7 cellular contexts compared by ENCODE assay signal in genomic region chr6:45423111-45423900, GRCh38. TPM values are rescaled to one million over a fixed set of nuclear protein-coding genes. Genes with fewer than 3 reads are reported as not detected.
DNase-seq lines count a peak whose midpoint lies in the region; ATAC-seq and TF ChIP-seq lines count a peak whose summit lies in the region.

No MANE protein-coding gene starts in this region.

- peak overlapping the region; percentile 43 for H3K9ac ChIP-seq in HCT116 (ENCODE audit: low read length)

- H4K20me1 ChIP-seq in HCT116 (ENCODE audit: insufficient read depth) = no peaks in the 10 kb centered on the region

- no peak for TF ChIP-seq POLR2A in HCT116 (IDR thresholded peaks at IDR 0.05; ENCODE audit: borderline replicate concordance, extremely low read depth, insufficient read depth, insufficient read length)
- no peak for TF ChIP-seq POLR2A in esophagus muscularis mucosa (IDR thresholded peaks at IDR 0.05; ENCODE audit: low read depth)
- no peak for TF ChIP-seq POLR2A in upper lobe of left lung (IDR thresholded peaks at IDR 0.05)

- POLR2A ChIA-PET in HCT116 (lab: Charles Lee) = no interaction called here
- POLR2A ChIA-PET in activated CD4-positive, alpha-beta memory T cell treated with anti-CD3 and anti-CD28 coated beads, Interleukin-2, amount 10 ng/mL, durations not matched to agents 7 days and 5 days (lab: Charles Lee) = interaction anchor here (0.6 to 3.9 kb wide), 13 partner anchors 8 to 500 kb away, joined by 3 to 91 read pairs (median 4); partner anchors contain the start of gene SUPT3H

- H2AFZ ChIP-seq in HCT116 (ENCODE audit: low read depth, low read length, poor library complexity, severe bottlenecking) = peak overlapping the region; percentile 85

- TF ChIP-seq RAD21 in HCT116 (IDR thresholded peaks at IDR 0.05; ENCODE audit: low read depth) = no peak

- CTCF ChIA-PET in HCT116 (lab: Charles Lee) = interaction anchor here (1.7 to 2.1 kb wide), 2 partner anchors 291 to 768 kb away, joined by 5 to 11 read pairs; no protein-coding TSS in a partner anchor
- CTCF ChIA-PET in activated CD4-positive, alpha-beta memory T cell treated with anti-CD3 and anti-CD28 coated beads, Interleukin-2, amount 10 ng/mL, durations not matched to agents 7 days and 5 days (lab: Charles Lee) = interaction anchor here (0.9 to 1.1 kb wide), 2 partner anchors 72 to 292 kb away, joined by 3 read pairs; no protein-coding TSS in a partner anchor

- DNase-seq in HCT116 (ENCODE audit: low read depth, low spot score) = no peak
- peak; percentile 53 for DNase-seq in activated CD4-positive, alpha-beta memory T cell treated with anti-CD3 and anti-CD28 coated beads, Interleukin-2, amount 10 ng/mL, durations not matched to agents 7 days and 5 days
- DNase-seq in esophagus muscularis mucosa (ENCODE audit: extremely low spot score) = no peak
- peak; percentile 23 for DNase-seq in natural killer cell
- peak; percentile 41 to 89 for DNase-seq in upper lobe of left lung
- no peak for DNase-seq in NCI-H1417 (lab: John Stamatoyannopoulos, UW)

- peaks cover 8 to 36% of the 10 kb centered on the region in 2 experiments for H3K4me1 ChIP-seq in HCT116 (ENCODE audit: control insufficient read depth in 1 of 2, insufficient read depth in 2 of 2, low read length in 2 of 2)
- peaks cover 29 to 48% (median 46%) of the 10 kb centered on the region in 4 donors for H3K4me1 ChIP-seq in esophagus muscularis mucosa
- peaks cover 33 to 48% (median 42%) of the 10 kb centered on the region in 4 donors for H3K4me1 ChIP-seq in upper lobe of left lung

- no TSS peak for BruUV-seq in HCT116 (replicated peaks; lab: Mats Ljungman, UMichigan)

- peaks cover 47% of the 10 kb centered on the region for H3K4me1 Mint-ChIP-seq in activated CD4-positive, alpha-beta memory T cell treated with anti-CD3 and anti-CD28 coated beads, Interleukin-2, amount 10 ng/mL, durations not matched to agents 7 days and 5 days
- peaks cover 21 to 56% of the 10 kb centered on the region in 2 donors for H3K4me1 Mint-ChIP-seq in natural killer cell

- H3K4me2 ChIP-seq in HCT116 (ENCODE audit: low read length) = peak overlapping the region; percentile 100

- H3K9me3 ChIP-seq in HCT116 (ENCODE audit: control insufficient read depth in 1 of 2, insufficient read depth in 1 of 2, low read depth in 1 of 2, low read length in 2 of 2) (no peaks in the 10 kb centered on the region), esophagus muscularis mucosa (no peaks in the 10 kb centered on the region), upper lobe of left lung (no peaks in the 10 kb centered on the region)

- peak overlapping the region; percentile 99 for H3K4me3 Mint-ChIP-seq in activated CD4-positive, alpha-beta memory T cell treated with anti-CD3 and anti-CD28 coated beads, Interleukin-2, amount 10 ng/mL, durations not matched to agents 7 days and 5 days
- H3K4me3 Mint-ChIP-seq in natural killer cell = peak overlapping the region; percentile 95

- H3K4me3 ChIP-seq in HCT116 (replicated peaks in 1 of 2; ENCODE audit: low read depth in 1 of 2, low read length in 2 of 2) = peak overlapping the region; percentile 53 to 73
- H3K4me3 ChIP-seq in esophagus muscularis mucosa = peak overlapping the region; percentile 58 to 73 (median 60)
- H3K4me3 ChIP-seq in upper lobe of left lung = peak overlapping the region; percentile 50 to 69 (median 60)

- H3K27ac Mint-ChIP-seq in activated CD4-positive, alpha-beta memory T cell treated with anti-CD3 and anti-CD28 coated beads, Interleukin-2, amount 10 ng/mL, durations not matched to agents 7 days and 5 days = peak overlapping the region; percentile 96
- H3K27ac Mint-ChIP-seq in natural killer cell = peak overlapping the region; percentile 46 to 87

- H3K27ac ChIP-seq in HCT116 (ENCODE audit: low read depth, low read length) (peak overlapping the region; percentile 33; the same call in 1 of the 2 replicates), esophagus muscularis mucosa (replicated peaks in 1 of 4) (peak overlapping the region; percentile 27 to 60 (median 48)), upper lobe of left lung (peak overlapping the region; percentile 72 to 89 (median 84))

- WGBS in esophagus muscularis mucosa = 2% methylated on average over 37 of the region's 72 CpGs
- WGBS in upper lobe of left lung, 2 donors = 2% methylated on average over 23 to 50 of the region's 72 CpGs

- no peak for ATAC-seq in HCT116
- ATAC-seq in natural killer cell = peak; percentile 5 to 35 (median 10)
- ATAC-seq in upper lobe of left lung (ENCODE audit: low FRiP score in 2 of 2) = peak; percentile 47 to 66
- no peak for ATAC-seq in GM18511 (IDR thresholded peaks at IDR 0.05; ENCODE audit: unreplicated experiment)

- TF ChIP-seq CTCF in HCT116 (IDR thresholded peaks at IDR 0.05 in 2 of 3, conservative IDR thresholded peaks at IDR 0.05 in 1 of 3; ENCODE audit: borderline replicate concordance in 1 of 3, insufficient read depth in 1 of 3, low read depth in 2 of 3, low read length in 2 of 3) = no peak
- TF ChIP-seq CTCF in esophagus muscularis mucosa (IDR thresholded peaks at IDR 0.05) = no peak
- TF ChIP-seq CTCF in natural killer cell (IDR thresholded peaks at IDR 0.05) = no peak
- no peak for TF ChIP-seq CTCF in upper lobe of left lung (IDR thresholded peaks at IDR 0.05)

- peaks cover 2% of the 10 kb centered on the region for H3K27me3 Mint-ChIP-seq in activated CD4-positive, alpha-beta memory T cell treated with anti-CD3 and anti-CD28 coated beads, Interleukin-2, amount 10 ng/mL, durations not matched to agents 7 days and 5 days
- H3K27me3 Mint-ChIP-seq in natural killer cell (ENCODE audit: low read depth in 2 of 2) = peaks cover 39 to 40% of the 10 kb centered on the region in 2 donors

- intact Hi-C loops in HCT116 (cut with micrococcal nuclease) = loop anchor here (5.0 kb wide), 1 partner anchor 499 kb away; no protein-coding TSS in a partner anchor
- intact Hi-C loops in esophagus muscularis mucosa (cut with DNase I) = no loop called here
- intact Hi-C loops in natural killer cell (cut with micrococcal nuclease) = loop anchor here (2.0 to 5.0 kb wide), 2 partner anchors 45 to 254 kb away; no protein-coding TSS in a partner anchor

- no peaks in the 10 kb centered on the region for H3K9me3 Mint-ChIP-seq in activated CD4-positive, alpha-beta memory T cell treated with anti-CD3 and anti-CD28 coated beads, Interleukin-2, amount 10 ng/mL, durations not matched to agents 7 days and 5 days
- no peaks in the 10 kb centered on the region for H3K9me3 Mint-ChIP-seq in natural killer cell

- H3K79me2 ChIP-seq in HCT116 (ENCODE audit: insufficient read depth, low read length) = no peaks in the 10 kb centered on the region

- H3K36me3 Mint-ChIP-seq in activated CD4-positive, alpha-beta memory T cell treated with anti-CD3 and anti-CD28 coated beads, Interleukin-2, amount 10 ng/mL, durations not matched to agents 7 days and 5 days (ENCODE audit: low read depth) = peaks cover 35% of the 10 kb centered on the region
- H3K36me3 Mint-ChIP-seq in natural killer cell = no peaks in the 10 kb centered on the region

- H3K9me2 ChIP-seq in HCT116 (ENCODE audit: insufficient read depth) = no peaks in the 10 kb centered on the region

- H3K36me3 ChIP-seq in HCT116 (ENCODE audit: control insufficient read depth in 1 of 2, insufficient read depth in 2 of 2, low read length in 2 of 2) (no peaks in the 10 kb centered on the region), esophagus muscularis mucosa (no peaks in the 10 kb centered on the region), upper lobe of left lung (no peaks in the 10 kb centered on the region)

- H3K27me3 ChIP-seq in HCT116 (ENCODE audit: insufficient read depth, low read length) (peaks cover 18% of the 10 kb centered on the region), esophagus muscularis mucosa (peaks cover 7 to 75% (median 46%) of the 10 kb centered on the region in 4 donors), upper lobe of left lung (peaks cover 0 to 20% (median 9%) of the 10 kb centered on the region in 4 donors)

- RAD21 ChIA-PET in HCT116 (lab: Charles Lee; ENCODE audit: low non-redundant PET in 1 of 2, low total read pairs in 2 of 2, uncharacterized antibody in 2 of 2, unreplicated experiment in 2 of 2) = no interaction called here

- no peak for TF ChIP-seq EP300 in esophagus muscularis mucosa (IDR thresholded peaks at IDR 0.05)
- no peak for TF ChIP-seq EP300 in upper lobe of left lung (IDR thresholded peaks at IDR 0.05)

TF ChIP-seq in HCT116, 20 proteins besides CTCF, POLR2A, EP300 and RAD21:
- TF ChIP-seq EZH2phosphoT487 (IDR thresholded peaks at IDR 0.05; ENCODE audit: borderline replicate concordance) = no peak
- TF ChIP-seq ZFX (IDR thresholded peaks at IDR 0.05) = 0 out of 2 replicates have a peak, but pooled peaks have one; percentile 0
- no peak for TF ChIP-seq FOSL1 (IDR thresholded peaks at IDR 0.05; ENCODE audit: low read depth)

RNA-seq across cellular contexts. Expression of gene SUPT3H, which starts 45.6 kb away (rescaled TPM):
- total RNA-seq in HCT116 (2021; ENCODE audit: unreplicated experiment) (7.4 TPM), esophagus muscularis mucosa (10 to 100 TPM in 2 of 4 donors, 1 to 10 TPM in 2; 5.1 to 13.3 (median 9.9) TPM), natural killer cell (10 to 100 TPM in 1 of 3 donors, 1 to 10 TPM in 2; 7.3 to 10.9 (median 9.9) TPM), upper lobe of left lung (10 to 100 TPM in 2 of 6 donors, 1 to 10 TPM in 4; 6.4 to 45.1 (median 8.9) TPM)
- 11.2 and 12.3 TPM in 2 replicates for polyA plus RNA-seq in HCT116 (2012)
- 1 to 10 TPM; 7.4 to 9.7 TPM for total RNA-seq in activated CD4-positive, alpha-beta memory T cell treated with anti-CD3 and anti-CD28 coated beads, Interleukin-2, amount 10 ng/mL, durations not matched to agents 7 days and 5 days

Comparison
In these comparisons a context has a peak if more than half of its experiments do, and no peak if none do; other contexts are left out.
1. ATAC-seq: peak in natural killer cell (3 of 3) and upper lobe of left lung (2 of 2); none in HCT116 (single experiment) and GM18511 (single experiment).
2. DNase-seq: peak in activated CD4-positive, alpha-beta memory T cell treated with anti-CD3 and anti-CD28 coated beads, Interleukin-2, amount 10 ng/mL, durations not matched to agents 7 days and 5 days (single experiment), natural killer cell (single experiment) and upper lobe of left lung (2 of 2); none in HCT116 (single experiment), esophagus muscularis mucosa (single experiment) and NCI-H1417 (0 of 3).
3. H3K27ac ChIP-seq: peak in every context shown above with its lines; median percentile 84 in upper lobe of left lung; 48 in esophagus muscularis mucosa; 33 in HCT116.
4. Peak in every context shown above with its lines, with median percentiles within 50 percentile points of each other: H3K4me3 ChIP-seq.